In the genomic region with DNA sequence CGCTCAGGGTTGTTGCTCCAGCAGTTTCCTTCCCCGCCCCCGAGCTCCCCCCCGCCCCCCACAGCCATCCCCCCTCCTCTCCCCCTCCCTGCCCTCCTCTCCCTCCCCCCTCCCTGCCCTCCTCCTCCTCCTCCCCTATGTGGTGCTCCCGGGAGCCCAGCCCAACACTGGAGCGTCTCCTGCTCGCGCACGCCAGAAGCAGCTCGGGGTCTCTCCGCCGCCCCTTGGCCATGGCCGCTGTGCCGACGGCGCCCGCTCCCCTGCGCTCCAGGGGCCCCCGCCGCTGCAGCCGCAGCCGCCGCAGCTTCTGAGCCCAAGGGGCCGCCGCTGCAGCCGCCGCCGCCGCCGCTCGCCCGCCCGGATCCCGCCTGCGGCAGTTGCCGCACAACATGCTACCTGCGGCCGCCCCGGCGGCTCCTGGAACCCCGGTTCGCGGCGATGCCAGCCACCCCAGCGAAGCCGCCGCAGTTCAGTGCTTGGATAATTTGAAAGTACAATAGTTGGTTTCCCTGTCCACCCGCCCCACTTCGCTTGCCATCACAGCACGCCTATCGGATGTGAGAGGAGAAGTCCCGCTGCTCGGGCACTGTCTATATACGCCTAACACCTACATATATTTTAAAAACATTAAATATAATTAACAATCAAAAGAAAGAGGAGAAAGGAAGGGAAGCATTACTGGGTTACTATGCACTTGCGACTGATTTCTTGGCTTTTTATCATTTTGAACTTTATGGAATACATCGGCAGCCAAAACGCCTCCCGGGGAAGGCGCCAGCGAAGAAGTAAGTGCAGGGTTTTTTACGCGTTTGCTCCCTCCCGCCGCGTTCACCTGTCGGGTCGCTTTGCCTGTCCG, we compare ENCODE assay signal across 8 cellular contexts.
A peak's percentile ranks its signal among the peaks of the same experiment; 100 is the strongest.
DNase-seq lines count a peak whose midpoint lies in the region; ATAC-seq and TF ChIP-seq lines count a peak whose summit lies in the region.

A gene with protein sequence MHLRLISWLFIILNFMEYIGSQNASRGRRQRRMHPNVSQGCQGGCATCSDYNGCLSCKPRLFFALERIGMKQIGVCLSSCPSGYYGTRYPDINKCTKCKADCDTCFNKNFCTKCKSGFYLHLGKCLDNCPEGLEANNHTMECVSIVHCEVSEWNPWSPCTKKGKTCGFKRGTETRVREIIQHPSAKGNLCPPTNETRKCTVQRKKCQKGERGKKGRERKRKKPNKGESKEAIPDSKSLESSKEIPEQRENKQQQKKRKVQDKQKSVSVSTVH (plus strand): TSS at position 167 of the 856 bp plus-strand sequence. CDS start 522 bp downstream, at position 689.

- no peaks in the 10 kb centered on the region for H3K4me1 ChIP-seq in OCI-LY1 (ENCODE audit: insufficient read depth, low read length, severe bottlenecking)
- H3K4me1 ChIP-seq in tibial artery, result peaks cover 0 to 36% (median 26%) of the 10 kb centered on the region in 4 donors

- no peaks in the 10 kb centered on the region for H3K36me3 Mint-ChIP-seq in dendritic cell treated with granulocyte-macrophage colony-stimulating factor and Interleukin-4, amounts not matched to agents 40 ng/mL and 50 ng/mL, for 4 days (ENCODE audit: low read depth)
- no peaks in the 10 kb centered on the region for H3K36me3 Mint-ChIP-seq in memory B cell

- H3K4me1 Mint-ChIP-seq in dendritic cell treated with granulocyte-macrophage colony-stimulating factor and Interleukin-4, amounts not matched to agents 40 ng/mL and 50 ng/mL, for 4 days (ENCODE audit: low read depth), result peaks cover 35% of the 10 kb centered on the region
- H3K4me1 Mint-ChIP-seq in memory B cell, result peaks cover 22% of the 10 kb centered on the region

- H3K9me3 ChIP-seq in OCI-LY1 (ENCODE audit: low read length) (no peaks in the 10 kb centered on the region), tibial artery (no peaks in the 10 kb centered on the region)

- no peaks in the 10 kb centered on the region for H3K9me3 Mint-ChIP-seq in dendritic cell treated with granulocyte-macrophage colony-stimulating factor and Interleukin-4, amounts not matched to agents 40 ng/mL and 50 ng/mL, for 4 days
- no peaks in the 10 kb centered on the region for H3K9me3 Mint-ChIP-seq in memory B cell

- H3K27ac ChIP-seq in OCI-LY1 (ENCODE audit: low read depth, low read length, poor library complexity, severe bottlenecking), result no peak within 1 kb of the TSS
- H3K27ac ChIP-seq in tibial artery, result peak within 1 kb of the TSS in 1 of 2 donors; percentile 22

- intact Hi-C loops in dendritic cell treated with granulocyte-macrophage colony-stimulating factor and Interleukin-4, amounts not matched to agents 40 ng/mL and 50 ng/mL, for 4 days (cut with micrococcal nuclease), result no loop called here
- intact Hi-C loops in tibial artery (cut with DNase I; ENCODE audit: low total_unique reads), result no loop called here

- H3K36me3 ChIP-seq in OCI-LY1 (ENCODE audit: insufficient read depth, low read length) (no peaks in the 10 kb centered on the region), tibial artery (no peaks in the 10 kb centered on the region)

- H3K27me3 Mint-ChIP-seq in dendritic cell treated with granulocyte-macrophage colony-stimulating factor and Interleukin-4, amounts not matched to agents 40 ng/mL and 50 ng/mL, for 4 days, result peaks cover 63% of the 10 kb centered on the region
- peaks cover 25% of the 10 kb centered on the region for H3K27me3 Mint-ChIP-seq in memory B cell

- H2AFZ ChIP-seq in OCI-LY1 (ENCODE audit: low read length), result no peak within 1 kb of the TSS

- peak within 1 kb of the TSS; percentile 80 for H3K4me3 Mint-ChIP-seq in dendritic cell treated with granulocyte-macrophage colony-stimulating factor and Interleukin-4, amounts not matched to agents 40 ng/mL and 50 ng/mL, for 4 days
- H3K4me3 Mint-ChIP-seq in memory B cell, result peak within 1 kb of the TSS; percentile 83

- peak within 1 kb of the TSS; percentile 52; the same call in 1 of the 2 replicates for H3K4me2 ChIP-seq in OCI-LY1 (ENCODE audit: low read length)

- H3K9ac ChIP-seq in OCI-LY1 (ENCODE audit: low read length), result no peak within 1 kb of the TSS

- H3K27me3 ChIP-seq in OCI-LY1 (ENCODE audit: insufficient read depth, low read length), result no peaks in the 10 kb centered on the region
- peaks cover 0 to 36% of the 10 kb centered on the region in 2 donors for H3K27me3 ChIP-seq in tibial artery

- no peak within 1 kb of the TSS for H3K27ac Mint-ChIP-seq in dendritic cell treated with granulocyte-macrophage colony-stimulating factor and Interleukin-4, amounts not matched to agents 40 ng/mL and 50 ng/mL, for 4 days
- no peak within 1 kb of the TSS for H3K27ac Mint-ChIP-seq in memory B cell

- no peak for TF ChIP-seq CTCF in OCI-LY1 (IDR thresholded peaks at IDR 0.05; ENCODE audit: low read length)
- TF ChIP-seq CTCF in tibial artery (IDR thresholded peaks at IDR 0.05), result no peak

- H3K9me2 ChIP-seq in OCI-LY1 (ENCODE audit: low read depth, low read length), result no peaks in the 10 kb centered on the region

- ATAC-seq in GM21717 (IDR thresholded peaks at IDR 0.05; ENCODE audit: unreplicated experiment) (peak; percentile 10), memory B cell (ENCODE audit: low read depth) (peak; percentile 19)

- no peaks in the 10 kb centered on the region for H4K20me1 ChIP-seq in OCI-LY1 (ENCODE audit: insufficient read depth, low read length)

- H3K4me3 ChIP-seq in OCI-LY1 (ENCODE audit: low read depth, low read length, poor library complexity, severe bottlenecking) (peak within 1 kb of the TSS; percentile 35), tibial artery (peak within 1 kb of the TSS; percentile 52 to 60)

- DNase-seq in EH (ENCODE audit: low read depth) (peak; percentile 27), memory B cell (ENCODE audit: low spot score in 2 of 2) (no peak), tibial artery (peak; percentile 27 to 64), cerebellar nuclear complex (lab: John Stamatoyannopoulos, UW) (no peak), putamen (ENCODE audit: low spot score) (no peak)

- no peaks in the 10 kb centered on the region for H3K79me2 ChIP-seq in OCI-LY1 (ENCODE audit: insufficient read depth, low read length)

- no peaks in the 10 kb centered on the region for H3F3A ChIP-seq in OCI-LY1 (ENCODE audit: insufficient read depth, low read length)

Comparison
In these comparisons a context has a peak if more than half of its experiments do, and no peak if none do; other contexts are left out.
1. DNase-seq: peak in EH (single experiment) and tibial artery (2 of 2); none in memory B cell (0 of 2), cerebellar nuclear complex (0 of 2) and putamen (single experiment).